Comparison of ENCODE assay signal across 8 cellular contexts in the genomic region with DNA sequence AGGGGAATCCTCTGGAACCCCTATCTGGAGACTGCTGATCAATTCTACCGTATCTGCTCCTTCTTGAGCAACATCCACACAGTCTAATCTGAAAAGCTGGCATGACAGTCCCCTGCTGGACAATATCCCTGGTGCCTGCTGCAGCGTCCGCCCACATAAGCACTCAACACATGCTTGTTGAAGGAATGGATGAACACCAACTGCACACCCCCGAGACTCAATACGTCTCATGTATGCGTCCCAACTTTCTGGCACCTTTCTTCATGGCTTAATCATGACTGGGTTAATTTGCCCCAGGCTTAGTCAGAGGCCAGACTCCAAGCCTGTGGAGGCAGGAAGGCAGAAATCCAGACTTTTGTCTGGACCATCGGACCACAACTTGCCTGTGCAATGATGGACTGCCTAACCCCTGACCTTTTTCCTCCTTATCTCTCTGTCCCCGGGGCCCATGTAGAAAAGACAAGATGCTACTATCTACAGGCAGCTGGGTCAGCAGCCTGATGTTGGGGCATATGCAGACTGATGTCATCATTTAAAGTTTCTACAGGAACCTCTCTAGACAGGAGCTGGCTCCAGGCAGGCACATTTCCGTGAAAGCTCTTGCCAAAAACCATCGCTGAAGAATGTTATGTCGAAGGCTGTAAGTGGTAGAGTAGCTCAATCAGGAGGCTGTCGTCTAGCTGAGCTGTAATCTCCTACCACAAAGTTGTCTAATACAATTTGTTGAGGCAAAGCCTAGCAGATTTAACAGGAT.
DNase-seq lines count a peak whose midpoint lies in the region; ATAC-seq and TF ChIP-seq lines count a peak whose summit lies in the region.

No MANE protein-coding gene starts in this region.

- H3K36me3 ChIP-seq in psoas muscle (ENCODE audit: insufficient read depth in 1 of 2, low read depth in 1 of 2) (no peaks in the 10 kb centered on the region), vagina (no peaks in the 10 kb centered on the region), esophagus squamous epithelium (no peaks in the 10 kb centered on the region)

- peak; percentile 32 to 78 (median 41) for ATAC-seq in psoas muscle
- no peak for ATAC-seq in HG03342 (IDR thresholded peaks at IDR 0.05; ENCODE audit: unreplicated experiment)

- H3K4me3 ChIP-seq in psoas muscle, result no peak overlapping the region
- no peak overlapping the region for H3K4me3 ChIP-seq in vagina
- H3K4me3 ChIP-seq in esophagus squamous epithelium, result no peak overlapping the region

- H3K4me1 ChIP-seq in psoas muscle (peaks cover 13% of the 10 kb centered on the region), vagina (no peaks in the 10 kb centered on the region), esophagus squamous epithelium (peaks cover 0 to 9% (median 0%) of the 10 kb centered on the region in 3 donors)

- TF ChIP-seq CTCF in psoas muscle (IDR thresholded peaks at IDR 0.05), result no peak
- TF ChIP-seq CTCF in vagina (IDR thresholded peaks at IDR 0.05), result no peak
- TF ChIP-seq CTCF in esophagus squamous epithelium (IDR thresholded peaks at IDR 0.05), result no peak

- H3K27ac ChIP-seq in psoas muscle (peak overlapping the region; percentile 42), vagina (no peak overlapping the region), esophagus squamous epithelium (no peak overlapping the region)

- peak; percentile 82 for DNase-seq in GM04504 (ENCODE audit: low read depth)
- peak; percentile 64 for DNase-seq in SK-N-DZ (ENCODE audit: low spot score)
- peak; percentile 55 for DNase-seq in fibroblast of the conjunctiva (ENCODE audit: low read depth)
- no peak for DNase-seq in psoas muscle
- no peak for DNase-seq in vagina (ENCODE audit: extremely low spot score in 2 of 2)
- no peak for DNase-seq in esophagus squamous epithelium (lab: John Stamatoyannopoulos, UW)
- no peak for DNase-seq in stimulated activated CD8-positive, alpha-beta memory T cell treated with anti-CD3 and anti-CD28 coated beads, Interleukin-4, amount 100 ng/mL, for 48 hours

- WGBS in psoas muscle, 3 donors, result 38 to 54% (median 44%) methylated on average over 12 of the region's 12 CpGs
- WGBS in esophagus squamous epithelium, 2 donors, result 22 to 46% methylated on average over 6 to 12 of the region's 12 CpGs

- intact Hi-C loops in psoas muscle (cut with DNase I), result no loop called here
- intact Hi-C loops in vagina (cut with DNase I), result no loop called here
- intact Hi-C loops in esophagus squamous epithelium (cut with DNase I), result no loop called here

- H3K27me3 ChIP-seq in psoas muscle (ENCODE audit: insufficient read depth in 3 of 3, low read length in 2 of 3), result no peaks in the 10 kb centered on the region
- H3K27me3 ChIP-seq in vagina, result no peaks in the 10 kb centered on the region
- H3K27me3 ChIP-seq in esophagus squamous epithelium, result peaks cover 0 to 17% (median 0%) of the 10 kb centered on the region in 4 donors

- TF ChIP-seq POLR2A in vagina (IDR thresholded peaks at IDR 0.05) (no peak), esophagus squamous epithelium (IDR thresholded peaks at IDR 0.05) (no peak)

- H3K9me3 ChIP-seq in psoas muscle, result no peaks in the 10 kb centered on the region
- no peaks in the 10 kb centered on the region for H3K9me3 ChIP-seq in vagina
- no peaks in the 10 kb centered on the region for H3K9me3 ChIP-seq in esophagus squamous epithelium

Comparison
In these comparisons a context has a peak if more than half of its experiments do, and no peak if none do; other contexts are left out.
1. DNase-seq: peak in GM04504 (single experiment), SK-N-DZ (single experiment) and fibroblast of the conjunctiva (single experiment); none in psoas muscle (0 of 2), vagina (0 of 2), esophagus squamous epithelium (single experiment) and stimulated activated CD8-positive, alpha-beta memory T cell treated with anti-CD3 and anti-CD28 coated beads, Interleukin-4, amount 100 ng/mL, for 48 hours (single experiment).